In genomic region chr4:98148856-98149255, GRCh38 we compare ENCODE assay signal across 19 cellular contexts. TPM values are rescaled to one million over a fixed set of nuclear protein-coding genes. Genes with fewer than 3 reads are reported as not detected.
DNase-seq lines count a peak whose midpoint lies in the region; ATAC-seq and TF ChIP-seq lines count a peak whose summit lies in the region.
"Had no signal": no experiment of that assay in that cellular context is flagged by ENCODE, and none has a peak within 500 bp of the region (broad histone marks: within the 10 kb centered on the region; RNA-seq: fewer than 3 reads in every experiment).

No MANE protein-coding gene starts in this region.

- H4K91ac ChIP-seq in H9 (ENCODE audit: insufficient read length, low read depth, low read length): no peak overlapping the region

- H3K23ac ChIP-seq in H9 (ENCODE audit: insufficient read length, low read depth, low read length): no peak overlapping the region

- H3K79me1 ChIP-seq in H9 (ENCODE audit: insufficient read depth, low read depth, low read length, poor library complexity, severe bottlenecking): no peaks in the 10 kb centered on the region

- no peak overlapping the region for H4K5ac ChIP-seq in H9 (ENCODE audit: insufficient read length, low read depth, low read length)

- H3K9me3 Mint-ChIP-seq in activated CD8-positive, alpha-beta memory T cell treated with anti-CD3 and anti-CD28 coated beads, Interleukin-2, amount 10 ng/mL, durations not matched to agents 7 days and 5 days (ENCODE audit: low read depth): no peaks in the 10 kb centered on the region
- H3K9me3 Mint-ChIP-seq in activated B cell treated with CpG ODN at 0.5 μM for 24 hours (no peaks in the 10 kb centered on the region), H9 (no peaks in the 10 kb centered on the region)
- peaks cover under 1% of the 10 kb centered on the region for H3K9me3 Mint-ChIP-seq in stimulated activated effector memory CD8-positive, alpha-beta T cell treated with anti-CD3 and anti-CD28 coated beads, Interleukin-12 subunit alpha, Interleukin-12 subunit beta, amount 100 ng/mL, for 72 hours

- no peak overlapping the region for H4K8ac ChIP-seq in H9 (replicated peaks; ENCODE audit: insufficient read length, low read depth, low read length)

- DNase-seq in activated CD8-positive, alpha-beta memory T cell treated with anti-CD3 and anti-CD28 coated beads, Interleukin-2, amount 10 ng/mL, durations not matched to agents 7 days and 5 days: no peak
- DNase-seq in activated CD8-positive, alpha-beta memory T cell treated with anti-CD3 and anti-CD28 coated beads, Interleukin-2, amount 50 U/mL, for 48 hours: no peak
- DNase-seq in NCI-H1417 (lab: John Stamatoyannopoulos, UW) (peak; percentile 10 to 78 (median 30)), activated B cell treated with CpG ODN at 0.5 μM for 24 hours (no peak), H9 (no peak), SKM-1 treated with dmso at 0.1 percent for 144 hours (lab: John Stamatoyannopoulos, UW; ENCODE audit: unreplicated experiment) (no peak)
- DNase-seq in stimulated activated effector memory CD8-positive, alpha-beta T cell treated with anti-CD3 and anti-CD28 coated beads, Interleukin-12 subunit alpha, Interleukin-12 subunit beta, amount 100 ng/mL, for 72 hours (ENCODE audit: low spot score in 2 of 2): no peak
- DNase-seq: activated CD4-positive, alpha-beta T cell treated with anti-CD3 and anti-CD28 coated beads for 48 hours; body of pancreas; effector CD8-positive, alpha-beta T cell; foreskin fibroblast; H7; midbrain; NCI-H1092 treated with DMSO at 0.1 percent for 48 hours; posterior cingulate gyrus; stimulated activated CD4-positive, alpha-beta T cell treated with anti-CD3 and anti-CD28 coated beads, Interleukin-2, amount 100 ng/mL, for 24 hours; uterus had no signal

- H3K9me3 ChIP-seq in H9 (ENCODE audit: control insufficient read depth, low read depth, low read length): no peaks in the 10 kb centered on the region
- H3K9me3 ChIP-seq: body of pancreas, uterus had no signal

- H3K18ac ChIP-seq in H9 (ENCODE audit: insufficient read length, low read depth, low read length): no peak overlapping the region

- no peak overlapping the region for H3T11ph ChIP-seq in H9 (ENCODE audit: low read length)

- H2AFZ ChIP-seq in H9 (ENCODE audit: low read length): no peak overlapping the region

- intact Hi-C loops in activated B cell treated with CpG ODN at 0.5 μM for 24 hours (cut with micrococcal nuclease): loop anchor here (1.0 kb wide), 1 partner anchor 1256 kb away; no protein-coding TSS in a partner anchor

- H2BK120ac ChIP-seq in H9 (ENCODE audit: low read depth, low read length, poor library complexity, severe bottlenecking): no peak overlapping the region

- no peak overlapping the region for H3K4ac ChIP-seq in H9 (ENCODE audit: low read depth, low read length)

- H3K36me3 Mint-ChIP-seq in activated CD8-positive, alpha-beta memory T cell treated with anti-CD3 and anti-CD28 coated beads, Interleukin-2, amount 10 ng/mL, durations not matched to agents 7 days and 5 days: no peaks in the 10 kb centered on the region
- H3K36me3 Mint-ChIP-seq in activated B cell treated with CpG ODN at 0.5 μM for 24 hours (ENCODE audit: low read depth) (no peaks in the 10 kb centered on the region), H9 (ENCODE audit: insufficient read depth in 1 of 3, low read depth in 3 of 3) (no peaks in the 10 kb centered on the region)
- no peaks in the 10 kb centered on the region for H3K36me3 Mint-ChIP-seq in stimulated activated effector memory CD8-positive, alpha-beta T cell treated with anti-CD3 and anti-CD28 coated beads, Interleukin-12 subunit alpha, Interleukin-12 subunit beta, amount 100 ng/mL, for 72 hours

- peak overlapping the region; percentile 63 for H3K27ac Mint-ChIP-seq in activated CD8-positive, alpha-beta memory T cell treated with anti-CD3 and anti-CD28 coated beads, Interleukin-2, amount 10 ng/mL, durations not matched to agents 7 days and 5 days
- H3K27ac Mint-ChIP-seq in activated B cell treated with CpG ODN at 0.5 μM for 24 hours (no peak overlapping the region), H9 (no peak overlapping the region)
- H3K27ac Mint-ChIP-seq in stimulated activated effector memory CD8-positive, alpha-beta T cell treated with anti-CD3 and anti-CD28 coated beads, Interleukin-12 subunit alpha, Interleukin-12 subunit beta, amount 100 ng/mL, for 72 hours: no peak overlapping the region
- H3K27ac Mint-ChIP-seq: activated T-helper 2 cell treated with anti-CD3 and anti-CD28 coated beads, Interferon-gamma antibody, Interleukin-2, Interleukin-4, amounts not matched to agents 10 μg/mL and 5 μg/mL and 100 μg/mL, durations not matched to agents 14 hours and 24 hours and 36 hours had no signal

- no peaks in the 10 kb centered on the region for H3K27me3 ChIP-seq in H9 (ENCODE audit: insufficient read depth, low read length)
- H3K27me3 ChIP-seq: uterus had no signal

- H2BK20ac ChIP-seq in H9 (ENCODE audit: low read depth, low read length, poor library complexity, severe bottlenecking): no peak overlapping the region

- no peak for TF ChIP-seq CTCF in activated B cell treated with CpG ODN at 0.5 μM for 24 hours (IDR thresholded peaks at IDR 0.05)
- no peak for TF ChIP-seq CTCF in H9 (conservative IDR thresholded peaks at IDR 0.05)

- H3K23me2 ChIP-seq in H9 (ENCODE audit: insufficient read length, low read depth, low read length, poor library complexity, severe bottlenecking): no peaks in the 10 kb centered on the region

- H3K4me1 Mint-ChIP-seq in activated CD8-positive, alpha-beta memory T cell treated with anti-CD3 and anti-CD28 coated beads, Interleukin-2, amount 10 ng/mL, durations not matched to agents 7 days and 5 days: peaks cover 30% of the 10 kb centered on the region
- peaks cover 30% of the 10 kb centered on the region for H3K4me1 Mint-ChIP-seq in activated B cell treated with CpG ODN at 0.5 μM for 24 hours
- H3K4me1 Mint-ChIP-seq in stimulated activated effector memory CD8-positive, alpha-beta T cell treated with anti-CD3 and anti-CD28 coated beads, Interleukin-12 subunit alpha, Interleukin-12 subunit beta, amount 100 ng/mL, for 72 hours: peaks cover 3% of the 10 kb centered on the region
- peaks cover 1% of the 10 kb centered on the region in 2 experiments for H3K4me1 Mint-ChIP-seq in H9

- H3K27ac ChIP-seq in H9 (ENCODE audit: insufficient read length, low read depth, low read length): no peak overlapping the region
- H3K27ac ChIP-seq: body of pancreas, uterus had no signal

- no peak overlapping the region for H3K4me2 ChIP-seq in H9 (ENCODE audit: insufficient read depth, insufficient read length, low read length)

- peak; percentile 32 for ATAC-seq in activated CD8-positive, alpha-beta memory T cell treated with anti-CD3 and anti-CD28 coated beads, Interleukin-2, amount 10 ng/mL, durations not matched to agents 7 days and 5 days
- ATAC-seq in activated B cell treated with CpG ODN at 0.5 μM for 24 hours (ENCODE audit: low read depth) (peak; percentile 31), HG03457 (IDR thresholded peaks at IDR 0.05; ENCODE audit: unreplicated experiment) (no peak)
- peak; percentile 51 for ATAC-seq in stimulated activated effector memory CD8-positive, alpha-beta T cell treated with anti-CD3 and anti-CD28 coated beads, Interleukin-12 subunit alpha, Interleukin-12 subunit beta, amount 100 ng/mL, for 72 hours
- ATAC-seq: body of pancreas had no signal

- H2BK15ac ChIP-seq in H9 (ENCODE audit: low read depth, low read length): no peak overlapping the region

- no peak overlapping the region for H2BK12ac ChIP-seq in H9 (ENCODE audit: insufficient read length, low read depth, low read length)

- CTCF ChIA-PET in activated CD8-positive, alpha-beta memory T cell treated with anti-CD3 and anti-CD28 coated beads, Interleukin-2, amount 10 ng/mL, durations not matched to agents 7 days and 5 days (lab: Charles Lee): interaction anchor here (1.2 to 1.6 kb wide), 2 partner anchors 319 to 846 kb away, joined by 5 to 7 read pairs; partner anchors contain the start of gene METAP1
- CTCF ChIA-PET in activated B cell treated with CpG ODN at 0.5 μM for 24 hours (lab: Charles Lee): interaction anchor here (1.1 to 5.3 kb wide), 6 partner anchors 320 to 1314 kb away, joined by 3 to 37 read pairs (median 4); partner anchors contain the start of genes EIF4E and METAP1

- H3K4me3 Mint-ChIP-seq in activated CD8-positive, alpha-beta memory T cell treated with anti-CD3 and anti-CD28 coated beads, Interleukin-2, amount 10 ng/mL, durations not matched to agents 7 days and 5 days: no peak overlapping the region
- H3K4me3 Mint-ChIP-seq in activated B cell treated with CpG ODN at 0.5 μM for 24 hours: no peak overlapping the region
- H3K4me3 Mint-ChIP-seq in stimulated activated effector memory CD8-positive, alpha-beta T cell treated with anti-CD3 and anti-CD28 coated beads, Interleukin-12 subunit alpha, Interleukin-12 subunit beta, amount 100 ng/mL, for 72 hours: no peak overlapping the region
- no peak overlapping the region for H3K4me3 Mint-ChIP-seq in H9

- H3K4me1 ChIP-seq in H9 (ENCODE audit: insufficient read depth, low read length): no peaks in the 10 kb centered on the region
- H3K4me1 ChIP-seq: uterus had no signal

- H3K56ac ChIP-seq in H9 (ENCODE audit: insufficient read length, low read depth, low read length): no peak overlapping the region

- no peak overlapping the region for H3K9ac ChIP-seq in H9 (ENCODE audit: extremely low read depth, insufficient read length, low read length)

- no peaks in the 10 kb centered on the region for H3K27me3 Mint-ChIP-seq in activated CD8-positive, alpha-beta memory T cell treated with anti-CD3 and anti-CD28 coated beads, Interleukin-2, amount 10 ng/mL, durations not matched to agents 7 days and 5 days
- H3K27me3 Mint-ChIP-seq in activated B cell treated with CpG ODN at 0.5 μM for 24 hours (no peaks in the 10 kb centered on the region), H9 (ENCODE audit: low read depth) (no peaks in the 10 kb centered on the region)

- H2BK5ac ChIP-seq in H9 (ENCODE audit: insufficient read length, low read length): no peak overlapping the region

- POLR2A ChIA-PET in activated B cell treated with CpG ODN at 0.5 μM for 24 hours (lab: Charles Lee): interaction anchor here (0.5 to 2.3 kb wide), 4 partner anchors 112 to 940 kb away, joined by 3 to 7 read pairs (median 6); partner anchors contain the start of genes ADH5, METAP1 and RAP1GDS1

- H3K79me2 ChIP-seq in H9 (ENCODE audit: insufficient read depth, low read length): no peaks in the 10 kb centered on the region

- H2AK5ac ChIP-seq in H9 (ENCODE audit: insufficient read length, low read length): no peak overlapping the region

- H4K20me1 ChIP-seq in H9 (ENCODE audit: control insufficient read depth, insufficient read depth, insufficient read length): no peaks in the 10 kb centered on the region

- no peak overlapping the region for H3K14ac ChIP-seq in H9 (ENCODE audit: insufficient read depth, low read length)

RNA-seq across cellular contexts. Expression of gene STPG2, which starts 5.6 kb away (rescaled TPM):
- total RNA-seq in activated CD8-positive, alpha-beta memory T cell treated with anti-CD3 and anti-CD28 coated beads, Interleukin-2, amount 10 ng/mL, durations not matched to agents 7 days and 5 days: not detected
- total RNA-seq in activated B cell treated with CpG ODN at 0.5 μM for 24 hours (0.37 and 0.69 TPM in 2 replicates), H9 (2021) (0.11 and 0.20 TPM in 2 replicates)
- total RNA-seq: activated T-helper 2 cell treated with anti-CD3 and anti-CD28 coated beads, Interferon-gamma antibody, Interleukin-2, Interleukin-4, amounts not matched to agents 10 μg/mL and 5 μg/mL and 100 μg/mL, durations not matched to agents 14 hours and 24 hours and 36 hours had no signal

Comparison
In these comparisons a context has a peak if more than half of its experiments do, and no peak if none do; other contexts are left out.
1. DNase-seq: peak in NCI-H1417 (3 of 3); none in activated CD8-positive, alpha-beta memory T cell treated with anti-CD3 and anti-CD28 coated beads, Interleukin-2, amount 10 ng/mL, durations not matched to agents 7 days and 5 days (single experiment), activated CD8-positive, alpha-beta memory T cell treated with anti-CD3 and anti-CD28 coated beads, Interleukin-2, amount 50 U/mL, for 48 hours (single experiment), activated B cell treated with CpG ODN at 0.5 μM for 24 hours (single experiment), stimulated activated effector memory CD8-positive, alpha-beta T cell treated with anti-CD3 and anti-CD28 coated beads, Interleukin-12 subunit alpha, Interleukin-12 subunit beta, amount 100 ng/mL, for 72 hours (0 of 2), H9 (single experiment) and SKM-1 treated with dmso at 0.1 percent for 144 hours (single experiment).